In the genomic region with DNA sequence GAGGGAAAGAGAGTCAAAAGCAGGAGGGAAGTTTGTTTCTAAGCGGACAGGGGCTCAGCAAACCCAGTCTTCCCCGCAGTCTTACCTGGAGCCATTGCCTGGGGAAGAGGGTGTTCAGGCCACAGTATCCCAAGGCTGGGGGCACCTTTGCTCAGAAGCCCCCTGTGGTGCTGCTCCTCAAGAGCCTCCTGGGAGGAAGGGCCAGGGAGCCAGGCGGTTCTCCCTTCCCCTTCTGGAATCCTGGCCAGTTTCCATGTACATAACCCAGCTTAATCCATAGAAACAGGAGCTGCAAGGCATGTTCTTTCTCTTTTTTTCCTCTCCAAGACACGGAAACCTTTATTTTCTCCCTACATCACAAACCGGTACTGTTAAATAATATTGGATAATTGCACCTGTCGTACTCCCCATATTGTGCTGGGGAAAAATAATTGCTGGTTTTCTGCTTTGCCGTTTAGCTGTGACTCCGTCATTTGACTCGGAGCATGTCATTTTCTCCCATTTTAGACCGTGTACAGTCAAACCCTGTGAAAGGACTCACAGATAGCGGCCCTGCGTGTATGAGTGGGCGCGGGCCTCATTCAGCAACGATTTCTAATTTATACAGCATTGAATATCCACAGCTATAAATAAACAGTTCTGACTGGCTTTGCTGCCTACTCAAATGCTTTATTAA, we compare ENCODE assay signal across 11 cellular contexts.
DNase-seq lines count a peak whose midpoint lies in the region; ATAC-seq and TF ChIP-seq lines count a peak whose summit lies in the region.
"Had no signal": no experiment of that assay in that cellular context is flagged by ENCODE, and none has a peak within 500 bp of the region (broad histone marks: within the 10 kb centered on the region; RNA-seq: fewer than 3 reads in every experiment).

No MANE protein-coding gene starts in this region.

- H3K4me3 ChIP-seq in fibroblast of mammary gland (ENCODE audit: control insufficient read depth, low read depth, low read length): no peak overlapping the region
- H3K4me3 ChIP-seq: A549 had no signal

- peak overlapping the region; percentile 98 for H3K27ac Mint-ChIP-seq in T-helper 1 cell treated with Interleukin-12 subunit alpha and Interleukin-12 subunit beta and Interleukin-4 antibody, amounts not matched to agents 30 μg/mL and 1 μg/mL, for 36 hours
- H3K27ac Mint-ChIP-seq in stimulated activated effector memory CD8-positive, alpha-beta T cell treated with anti-CD3 and anti-CD28 coated beads, Interleukin-12 subunit alpha, Interleukin-12 subunit beta, amount 100 ng/mL, for 72 hours: peak overlapping the region; percentile 93

- H3K4me3 Mint-ChIP-seq in T-helper 1 cell treated with Interleukin-12 subunit alpha and Interleukin-12 subunit beta and Interleukin-4 antibody, amounts not matched to agents 30 μg/mL and 1 μg/mL, for 36 hours: peak overlapping the region; percentile 5
- H3K4me3 Mint-ChIP-seq in stimulated activated effector memory CD8-positive, alpha-beta T cell treated with anti-CD3 and anti-CD28 coated beads, Interleukin-12 subunit alpha, Interleukin-12 subunit beta, amount 100 ng/mL, for 72 hours: peak overlapping the region; percentile 65
- H3K4me3 Mint-ChIP-seq: naive B cell had no signal

- in situ Hi-C loops in KBM-7 (cut with MboI; ENCODE audit: low pct_unique_long_range_greater_than_20kb, low sequenced_read_pairs): no loop called here

- peaks cover 3% of the 10 kb centered on the region for H3K9me3 Mint-ChIP-seq in T-helper 1 cell treated with Interleukin-12 subunit alpha and Interleukin-12 subunit beta and Interleukin-4 antibody, amounts not matched to agents 30 μg/mL and 1 μg/mL, for 36 hours
- no peaks in the 10 kb centered on the region for H3K9me3 Mint-ChIP-seq in stimulated activated effector memory CD8-positive, alpha-beta T cell treated with anti-CD3 and anti-CD28 coated beads, Interleukin-12 subunit alpha, Interleukin-12 subunit beta, amount 100 ng/mL, for 72 hours
- H3K9me3 Mint-ChIP-seq: naive B cell had no signal

- ATAC-seq in stimulated activated effector memory CD8-positive, alpha-beta T cell treated with anti-CD3 and anti-CD28 coated beads, Interleukin-12 subunit alpha, Interleukin-12 subunit beta, amount 100 ng/mL, for 72 hours: peak; percentile 79
- ATAC-seq in GM18505 (IDR thresholded peaks at IDR 0.05; ENCODE audit: unreplicated experiment) (no peak), GM18861 (IDR thresholded peaks at IDR 0.05; ENCODE audit: unreplicated experiment) (no peak)
- ATAC-seq: A549 had no signal

- H3K4me1 Mint-ChIP-seq in T-helper 1 cell treated with Interleukin-12 subunit alpha and Interleukin-12 subunit beta and Interleukin-4 antibody, amounts not matched to agents 30 μg/mL and 1 μg/mL, for 36 hours (ENCODE audit: low read depth): peaks cover 62% of the 10 kb centered on the region
- peaks cover 50% of the 10 kb centered on the region for H3K4me1 Mint-ChIP-seq in stimulated activated effector memory CD8-positive, alpha-beta T cell treated with anti-CD3 and anti-CD28 coated beads, Interleukin-12 subunit alpha, Interleukin-12 subunit beta, amount 100 ng/mL, for 72 hours

- TF ChIP-seq CTCF in fibroblast of mammary gland (conservative IDR thresholded peaks at IDR 0.05; ENCODE audit: control insufficient read depth, insufficient read depth, low read depth, low read length): no peak

- TF ChIP-seq POLR2A in GM18505 (IDR thresholded peaks at IDR 0.05; ENCODE audit: borderline replicate concordance, extremely low read depth, insufficient read depth, insufficient read length): no peak

- peaks cover 15% of the 10 kb centered on the region for H3K36me3 Mint-ChIP-seq in T-helper 1 cell treated with Interleukin-12 subunit alpha and Interleukin-12 subunit beta and Interleukin-4 antibody, amounts not matched to agents 30 μg/mL and 1 μg/mL, for 36 hours (ENCODE audit: low read depth)
- H3K36me3 Mint-ChIP-seq in stimulated activated effector memory CD8-positive, alpha-beta T cell treated with anti-CD3 and anti-CD28 coated beads, Interleukin-12 subunit alpha, Interleukin-12 subunit beta, amount 100 ng/mL, for 72 hours: peaks cover 32% of the 10 kb centered on the region
- H3K36me3 Mint-ChIP-seq: naive B cell had no signal

- DNase-seq in T-helper 1 cell (no peak), fibroblast of mammary gland (ENCODE audit: low read depth) (peak; percentile 9), KBM-7 (no peak)
- peak; percentile 64 to 72 for DNase-seq in activated CD4-positive, alpha-beta T cell treated with anti-CD3 and anti-CD28 coated beads, Interleukin-2, amount 50 U/mL, for 48 hours
- no peak for DNase-seq in stimulated activated effector memory CD8-positive, alpha-beta T cell treated with anti-CD3 and anti-CD28 coated beads, Interleukin-12 subunit alpha, Interleukin-12 subunit beta, amount 100 ng/mL, for 72 hours (ENCODE audit: low spot score in 2 of 2)
- DNase-seq: head of caudate nucleus, naive B cell had no signal

- no peaks in the 10 kb centered on the region for H3K27me3 Mint-ChIP-seq in T-helper 1 cell treated with Interleukin-12 subunit alpha and Interleukin-12 subunit beta and Interleukin-4 antibody, amounts not matched to agents 30 μg/mL and 1 μg/mL, for 36 hours (ENCODE audit: low read depth)
- H3K27me3 Mint-ChIP-seq: naive B cell had no signal

Comparison
In these comparisons a context has a peak if more than half of its experiments do, and no peak if none do; other contexts are left out.
1. DNase-seq: peak in activated CD4-positive, alpha-beta T cell treated with anti-CD3 and anti-CD28 coated beads, Interleukin-2, amount 50 U/mL, for 48 hours (2 of 2) and fibroblast of mammary gland (single experiment); none in T-helper 1 cell (0 of 5), stimulated activated effector memory CD8-positive, alpha-beta T cell treated with anti-CD3 and anti-CD28 coated beads, Interleukin-12 subunit alpha, Interleukin-12 subunit beta, amount 100 ng/mL, for 72 hours (0 of 2) and KBM-7 (single experiment).